In the genomic region with DNA sequence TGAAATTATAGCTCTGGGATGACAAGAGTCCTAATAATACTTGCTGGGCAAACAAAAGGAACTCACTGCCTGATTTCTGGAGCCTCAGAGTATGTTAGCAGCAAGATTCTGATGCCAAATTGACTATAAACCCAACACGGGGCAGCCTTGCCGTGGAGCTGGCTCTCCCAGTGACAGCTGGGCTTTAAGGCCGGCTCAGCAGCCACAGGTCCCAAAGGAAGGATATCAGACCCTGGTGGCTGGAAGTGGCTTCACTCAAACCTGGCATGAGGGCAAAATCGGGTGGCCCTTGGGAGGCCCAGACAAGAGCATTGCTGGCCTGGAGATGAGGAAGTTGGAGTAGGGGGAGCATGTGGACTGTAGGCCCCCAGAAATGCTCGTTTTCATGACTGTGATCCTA, we compare ENCODE assay signal across 6 cellular contexts.
"Had no signal": no experiment of that assay in that cellular context is flagged by ENCODE, and none has a peak within 500 bp of the region (broad histone marks: within the 10 kb centered on the region; RNA-seq: fewer than 3 reads in every experiment).

No MANE protein-coding gene starts in this region.

- H3K4me3 ChIP-seq: GM23338, K562 had no signal

- H3K9me3 Mint-ChIP-seq: GM23338, H9 had no signal

- H3K27ac Mint-ChIP-seq: GM23338, H9 had no signal

- ATAC-seq: GM23338, K562 had no signal

- H3K4me3 Mint-ChIP-seq: GM23338, H9 had no signal

- H3K4me2 ChIP-seq: GM23338 had no signal

- DNase-seq: H9, HCEC 1CT, IMR-90, KG1 had no signal
